ENCODE assay signal across 1 cellular context in genomic region chr2:120510751-120511395, GRCh38.
TF ChIP-seq lines count a peak whose summit lies in the region.

No MANE protein-coding gene starts in this region.

TF ChIP-seq in WTC11, 78 proteins besides CTCF, POLR2A, EP300 and RAD21 (continued from another document):
- TF ChIP-seq, protein P1, sequence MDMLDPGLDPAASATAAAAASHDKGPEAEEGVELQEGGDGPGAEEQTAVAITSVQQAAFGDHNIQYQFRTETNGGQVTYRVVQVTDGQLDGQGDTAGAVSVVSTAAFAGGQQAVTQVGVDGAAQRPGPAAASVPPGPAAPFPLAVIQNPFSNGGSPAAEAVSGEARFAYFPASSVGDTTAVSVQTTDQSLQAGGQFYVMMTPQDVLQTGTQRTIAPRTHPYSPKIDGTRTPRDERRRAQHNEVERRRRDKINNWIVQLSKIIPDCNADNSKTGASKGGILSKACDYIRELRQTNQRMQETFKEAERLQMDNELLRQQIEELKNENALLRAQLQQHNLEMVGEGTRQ (CRISPR knock-in tag; IDR thresholded peaks at IDR 0.05), result no peak
- TF ChIP-seq NR1H2 (CRISPR knock-in tag; IDR thresholded peaks at IDR 0.05), result no peak
- TF ChIP-seq ZNF416 (CRISPR knock-in tag; IDR thresholded peaks at IDR 0.05), result no peak
